In genomic region chr10:102479651-102480050, GRCh38 we compare ENCODE assay signal across 11 cellular contexts. TPM values are rescaled to one million over a fixed set of nuclear protein-coding genes. Genes with fewer than 3 reads are reported as not detected.
DNase-seq lines count a peak whose midpoint lies in the region; ATAC-seq, FAIRE-seq and TF ChIP-seq lines count a peak whose summit lies in the region.
"Had no signal": no experiment of that assay in that cellular context is flagged by ENCODE, and none has a peak within 500 bp of the region (broad histone marks: within the 10 kb centered on the region; RNA-seq: fewer than 3 reads in every experiment).

No MANE protein-coding gene starts in this region.

- peak overlapping the region; percentile 65 for H3K27ac Mint-ChIP-seq in activated B cell treated with CpG ODN at 0.5 μM for 24 hours
- peak overlapping the region; percentile 92 for H3K27ac Mint-ChIP-seq in stimulated activated naive B cell treated with anti-CD40 and anti-IgM and Interleukin-4, amounts not matched to agents 10 μg/mL and 1 μg/mL and 100 μg/mL, for 72 hours

- no peaks in the 10 kb centered on the region for H3K27me3 Mint-ChIP-seq in activated B cell treated with CpG ODN at 0.5 μM for 24 hours
- no peaks in the 10 kb centered on the region for H3K27me3 Mint-ChIP-seq in stimulated activated naive B cell treated with anti-CD40 and anti-IgM and Interleukin-4, amounts not matched to agents 10 μg/mL and 1 μg/mL and 100 μg/mL, for 72 hours

- H3K4me3 ChIP-seq in right atrium auricular region, result no peak overlapping the region
- no peak overlapping the region for H3K4me3 ChIP-seq in kidney (ENCODE audit: low read length in 2 of 2)
- no peak overlapping the region for H3K4me3 ChIP-seq in upper lobe of right lung
- H3K4me3 ChIP-seq: ovary, transverse colon had no signal

- H3K36me3 ChIP-seq in right atrium auricular region (peaks cover 55% of the 10 kb centered on the region), kidney (ENCODE audit: control insufficient read depth in 1 of 2, insufficient read depth in 2 of 2, low read length in 2 of 2) (peaks cover 33 to 40% of the 10 kb centered on the region in 2 donors), upper lobe of right lung (peaks cover 67% of the 10 kb centered on the region)
- H3K36me3 ChIP-seq: ovary had no signal

- no peak for FAIRE-seq in kidney (lab: Jason Lieb, UNC)

- H3K36me3 Mint-ChIP-seq in activated B cell treated with CpG ODN at 0.5 μM for 24 hours (ENCODE audit: low read depth), result peaks cover 58% of the 10 kb centered on the region
- H3K36me3 Mint-ChIP-seq in stimulated activated naive B cell treated with anti-CD40 and anti-IgM and Interleukin-4, amounts not matched to agents 10 μg/mL and 1 μg/mL and 100 μg/mL, for 72 hours, result peaks cover 34 to 49% of the 10 kb centered on the region in 2 donors

- POLR2A ChIA-PET in activated B cell treated with CpG ODN at 0.5 μM for 24 hours (lab: Charles Lee), result interaction anchor here (0.5 to 1.7 kb wide), 10 partner anchors 29 to 187 kb away, joined by 3 to 11 read pairs (median 6); partner anchors contain the start of gene NFKB2

- H3K27me3 ChIP-seq in right atrium auricular region, result no peaks in the 10 kb centered on the region
- no peaks in the 10 kb centered on the region for H3K27me3 ChIP-seq in upper lobe of right lung
- H3K27me3 ChIP-seq: ovary, transverse colon had no signal

- CTCF ChIA-PET in activated B cell treated with CpG ODN at 0.5 μM for 24 hours (lab: Charles Lee), result interaction anchor here (1.0 to 3.6 kb wide), 15 partner anchors 9 to 344 kb away, joined by 3 to 33 read pairs (median 6); partner anchors contain the start of genes FBXL15 and NFKB2

- H3K9me3 Mint-ChIP-seq in activated B cell treated with CpG ODN at 0.5 μM for 24 hours, result no peaks in the 10 kb centered on the region
- no peaks in the 10 kb centered on the region for H3K9me3 Mint-ChIP-seq in stimulated activated naive B cell treated with anti-CD40 and anti-IgM and Interleukin-4, amounts not matched to agents 10 μg/mL and 1 μg/mL and 100 μg/mL, for 72 hours

- no peak for DNase-seq in right atrium auricular region (ENCODE audit: low spot score)
- no peak for DNase-seq in left ventricle myocardium superior
- DNase-seq in activated B cell treated with CpG ODN at 0.5 μM for 24 hours, result no peak
- DNase-seq in kidney, result peak; percentile 28
- no peak for DNase-seq in stimulated activated naive B cell treated with anti-CD40 and anti-IgM and Interleukin-4, amounts not matched to agents 10 μg/mL and 1 μg/mL and 100 μg/mL, for 72 hours
- DNase-seq in NCI-H345 treated with DMSO at 0.1 percent for 48 hours (lab: John Stamatoyannopoulos, UW; ENCODE audit: unreplicated experiment), result no peak
- no peak for DNase-seq in upper lobe of right lung

- TF ChIP-seq CTCF in right atrium auricular region (IDR thresholded peaks at IDR 0.05) (no peak), activated B cell treated with CpG ODN at 0.5 μM for 24 hours (IDR thresholded peaks at IDR 0.05) (no peak), kidney (IDR thresholded peaks at IDR 0.05; ENCODE audit: borderline replicate concordance, extremely low read depth, insufficient read depth) (no peak), upper lobe of right lung (IDR thresholded peaks at IDR 0.05) (no peak)

- H3K4me1 ChIP-seq in right atrium auricular region (peaks cover 0 to 7% of the 10 kb centered on the region in 2 donors), kidney (ENCODE audit: control insufficient read depth in 1 of 2, insufficient read depth in 1 of 2, low read depth in 1 of 2, low read length in 2 of 2) (no peaks in the 10 kb centered on the region), upper lobe of right lung (no peaks in the 10 kb centered on the region)
- H3K4me1 ChIP-seq: transverse colon had no signal

- no peak for ATAC-seq in left ventricle myocardium superior
- ATAC-seq in activated B cell treated with CpG ODN at 0.5 μM for 24 hours (ENCODE audit: low read depth), result no peak
- no peak for ATAC-seq in stimulated activated naive B cell treated with anti-CD40 and anti-IgM and Interleukin-4, amounts not matched to agents 10 μg/mL and 1 μg/mL and 100 μg/mL, for 72 hours (replicated peaks)
- ATAC-seq in GM19463 (IDR thresholded peaks at IDR 0.05; ENCODE audit: unreplicated experiment), result no peak
- no peak for ATAC-seq in upper lobe of right lung

- H3K27ac ChIP-seq in right atrium auricular region (peak overlapping the region; percentile 49 to 78), kidney (ENCODE audit: low read depth in 2 of 2, low read length in 2 of 2) (no peak overlapping the region), upper lobe of right lung (no peak overlapping the region)
- H3K27ac ChIP-seq: ovary had no signal

- intact Hi-C loops in left ventricle myocardium superior (cut with micrococcal nuclease), result no loop called here
- intact Hi-C loops in activated B cell treated with CpG ODN at 0.5 μM for 24 hours (cut with micrococcal nuclease), result loop anchor here (1.0 to 2.0 kb wide), 10 partner anchors 19 to 310 kb away; partner anchors contain the start of gene CUEDC2
- intact Hi-C loops in kidney (cut with DNase I), result loop anchor here (5.0 kb wide), 1 partner anchor 257 kb away; no protein-coding TSS in a partner anchor
- intact Hi-C loops in upper lobe of right lung (cut with DNase I), result no loop called here

- H3K4me3 Mint-ChIP-seq in activated B cell treated with CpG ODN at 0.5 μM for 24 hours, result no peak overlapping the region
- no peak overlapping the region for H3K4me3 Mint-ChIP-seq in stimulated activated naive B cell treated with anti-CD40 and anti-IgM and Interleukin-4, amounts not matched to agents 10 μg/mL and 1 μg/mL and 100 μg/mL, for 72 hours

- H3K9ac ChIP-seq in kidney (ENCODE audit: low read length in 2 of 2), result no peak overlapping the region

- H3K9me3 ChIP-seq in right atrium auricular region, result no peaks in the 10 kb centered on the region
- H3K9me3 ChIP-seq in kidney (ENCODE audit: control insufficient read depth in 1 of 2, low read length in 2 of 2), result no peaks in the 10 kb centered on the region
- no peaks in the 10 kb centered on the region for H3K9me3 ChIP-seq in upper lobe of right lung
- H3K9me3 ChIP-seq: ovary, transverse colon had no signal

- peaks cover 7% of the 10 kb centered on the region for H3K4me1 Mint-ChIP-seq in activated B cell treated with CpG ODN at 0.5 μM for 24 hours
- H3K4me1 Mint-ChIP-seq in stimulated activated naive B cell treated with anti-CD40 and anti-IgM and Interleukin-4, amounts not matched to agents 10 μg/mL and 1 μg/mL and 100 μg/mL, for 72 hours, result peaks cover 9 to 21% of the 10 kb centered on the region in 2 donors

RNA-seq across cellular contexts. Expression of gene ACTR1A, which starts 22.9 kb away (rescaled TPM):
- 100 to 1,000 TPM; 107 to 124 TPM for total RNA-seq in right atrium auricular region
- total RNA-seq in left ventricle myocardium superior, result 101 TPM
- 55.1 and 71.9 TPM in 2 replicates for total RNA-seq in activated B cell treated with CpG ODN at 0.5 μM for 24 hours
- 74.2 TPM for total RNA-seq in kidney
- polyA plus RNA-seq in kidney (ENCODE audit: insufficient read depth, low read depth, low replicate concordance), result 74.7 TPM
- total RNA-seq in upper lobe of right lung, result 92.5 TPM

RNA-seq across cellular contexts. Expression of gene SUFU, which starts 24.1 kb away (rescaled TPM):
- total RNA-seq in right atrium auricular region, result 1 to 10 TPM; 4.9 to 6.4 TPM
- 8.0 TPM for total RNA-seq in left ventricle myocardium superior
- 5.7 and 7.4 TPM in 2 replicates for total RNA-seq in activated B cell treated with CpG ODN at 0.5 μM for 24 hours
- total RNA-seq in kidney, result 18.9 TPM
- 6.5 TPM for polyA plus RNA-seq in kidney (ENCODE audit: insufficient read depth, low read depth, low replicate concordance)
- total RNA-seq in upper lobe of right lung, result 13.5 TPM

RNA-seq across cellular contexts. Expression of gene C10orf95, which starts 28.3 kb away (rescaled TPM):
- not detected for total RNA-seq in right atrium auricular region
- total RNA-seq in left ventricle myocardium superior, result not detected
- total RNA-seq in activated B cell treated with CpG ODN at 0.5 μM for 24 hours, result 0.35 and 0.51 TPM in 2 replicates
- total RNA-seq in kidney, result 2.7 TPM
- 0.62 TPM for polyA plus RNA-seq in kidney (ENCODE audit: insufficient read depth, low read depth, low replicate concordance)
- total RNA-seq in upper lobe of right lung, result 3.1 TPM
- total RNA-seq: dermis microvascular lymphatic vessel endothelial cell had no signal

RNA-seq across cellular contexts. Expression of gene CUEDC2, which starts 47.3 kb away (rescaled TPM):
- 10 to 100 TPM; 79.1 to 87.1 TPM for total RNA-seq in right atrium auricular region
- 78.3 TPM for total RNA-seq in left ventricle myocardium superior
- 43.7 and 46.0 TPM in 2 replicates for total RNA-seq in activated B cell treated with CpG ODN at 0.5 μM for 24 hours
- total RNA-seq in kidney, result 50.9 TPM
- polyA plus RNA-seq in kidney (ENCODE audit: insufficient read depth, low read depth, low replicate concordance), result 117 TPM
- 44.8 TPM for total RNA-seq in upper lobe of right lung

RNA-seq across cellular contexts. Expression of gene FBXL15, which starts 59.0 kb away (rescaled TPM):
- total RNA-seq in right atrium auricular region, result 10 to 100 TPM; 16.6 to 21.3 TPM
- total RNA-seq in left ventricle myocardium superior, result 9.1 TPM
- total RNA-seq in activated B cell treated with CpG ODN at 0.5 μM for 24 hours, result 15.7 and 18.9 TPM in 2 replicates
- total RNA-seq in kidney, result 17.9 TPM
- polyA plus RNA-seq in kidney (ENCODE audit: insufficient read depth, low read depth, low replicate concordance), result 28.0 TPM
- 16.0 TPM for total RNA-seq in upper lobe of right lung

Comparison
In these comparisons a context has a peak if more than half of its experiments do, and no peak if none do; other contexts are left out.
1. H3K27ac ChIP-seq: peak in right atrium auricular region (2 of 2); none in kidney (0 of 2) and upper lobe of right lung (single experiment).
2. intact Hi-C loops: an anchor here in activated B cell treated with CpG ODN at 0.5 μM for 24 hours (1.0 to 2.0 kb wide) and kidney (5.0 kb wide); none called in left ventricle myocardium superior and upper lobe of right lung.